In the genomic region with DNA sequence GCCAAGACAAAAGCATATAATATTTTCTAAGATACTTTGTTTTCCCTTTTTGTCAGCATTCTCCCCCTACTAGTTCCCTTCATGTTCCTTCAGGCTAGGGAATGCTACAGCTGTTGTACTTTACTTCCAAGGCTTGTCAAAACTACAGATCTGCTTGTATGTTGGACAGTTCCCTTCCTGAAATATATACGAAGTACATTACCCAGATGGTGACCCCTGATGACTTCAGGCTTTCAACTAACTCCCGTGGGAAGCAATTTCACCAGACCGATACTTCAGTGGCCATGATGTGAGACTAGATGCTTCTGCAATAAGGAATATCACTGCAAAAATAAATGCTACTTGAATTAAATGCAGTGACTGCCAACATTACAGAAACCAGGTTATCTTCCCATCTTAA, we compare ENCODE assay signal across 22 cellular contexts.
"Had no signal": no experiment of that assay in that cellular context is flagged by ENCODE, and none has a peak within 500 bp of the region (broad histone marks: within the 10 kb centered on the region; RNA-seq: fewer than 3 reads in every experiment).

No MANE protein-coding gene starts in this region.

- H3K9me3 ChIP-seq: esophagus squamous epithelium, gastroesophageal sphincter, mucosa of descending colon, right atrium auricular region, sigmoid colon, testis, tibial nerve, upper lobe of right lung, vagina had no signal

- H3K4me1 ChIP-seq: esophagus squamous epithelium, gastroesophageal sphincter, right atrium auricular region, sigmoid colon, testis, tibial nerve, upper lobe of right lung, vagina had no signal

- H3K36me3 Mint-ChIP-seq: naive thymus-derived CD8-positive, alpha-beta T cell; stimulated activated effector memory CD8-positive, alpha-beta T cell treated with anti-CD3 and anti-CD28 coated beads, Interleukin-12 subunit alpha, Interleukin-12 subunit beta, amount 100 ng/mL, for 72 hours had no signal

- H3K4me3 Mint-ChIP-seq: dendritic cell treated with granulocyte-macrophage colony-stimulating factor and Interleukin-4, amounts not matched to agents 40 ng/mL and 50 ng/mL, for 4 days; naive thymus-derived CD8-positive, alpha-beta T cell; neural crest cell; stimulated activated effector memory CD8-positive, alpha-beta T cell treated with anti-CD3 and anti-CD28 coated beads, Interleukin-12 subunit alpha, Interleukin-12 subunit beta, amount 100 ng/mL, for 72 hours; stimulated activated naive CD8-positive, alpha-beta T cell treated with anti-CD3 and anti-CD28 coated beads, Interleukin-15, amount 100 ng/mL, for 72 hours had no signal

- DNase-seq: esophagus squamous epithelium; foreskin fibroblast; head of caudate nucleus; left colon; mucosa of descending colon; naive thymus-derived CD8-positive, alpha-beta T cell; posterior cingulate gyrus; sigmoid colon; stimulated activated CD4-positive, alpha-beta T cell treated with anti-CD3 and anti-CD28 coated beads, Interleukin-12 subunit alpha, Interleukin-12 subunit beta, amount 100 ng/mL, for 4 hours; stimulated activated CD8-positive, alpha-beta memory T cell treated with anti-CD3 and anti-CD28 coated beads, Interleukin-4, amount 100 ng/mL, for 48 hours; stimulated activated naive CD8-positive, alpha-beta T cell treated with anti-CD3 and anti-CD28 coated beads, Interleukin-15, amount 100 ng/mL, for 72 hours; testis; upper lobe of right lung had no signal

- H3K27ac ChIP-seq: esophagus squamous epithelium, gastroesophageal sphincter, hepatocyte, right atrium auricular region, sigmoid colon, skin epidermis, testis, tibial nerve, upper lobe of right lung, vagina had no signal

- H3K27me3 ChIP-seq: esophagus squamous epithelium, gastroesophageal sphincter, hepatocyte, right atrium auricular region, sigmoid colon, testis, tibial nerve, upper lobe of right lung, vagina had no signal

- H3K9me3 Mint-ChIP-seq: stimulated activated effector memory CD8-positive, alpha-beta T cell treated with anti-CD3 and anti-CD28 coated beads, Interleukin-12 subunit alpha, Interleukin-12 subunit beta, amount 100 ng/mL, for 72 hours; stimulated activated naive CD8-positive, alpha-beta T cell treated with anti-CD3 and anti-CD28 coated beads, Interleukin-15, amount 100 ng/mL, for 72 hours had no signal

- H2AFZ ChIP-seq: hepatocyte had no signal

- ATAC-seq: gastroesophageal sphincter; left colon; mucosa of descending colon; naive thymus-derived CD8-positive, alpha-beta T cell; stimulated activated effector memory CD8-positive, alpha-beta T cell treated with anti-CD3 and anti-CD28 coated beads, Interleukin-12 subunit alpha, Interleukin-12 subunit beta, amount 100 ng/mL, for 72 hours; stimulated activated naive CD8-positive, alpha-beta T cell treated with anti-CD3 and anti-CD28 coated beads, Interleukin-15, amount 100 ng/mL, for 72 hours; upper lobe of right lung had no signal

- H3K4me3 ChIP-seq: esophagus squamous epithelium, gastroesophageal sphincter, hepatocyte, mucosa of descending colon, right atrium auricular region, sigmoid colon, skin epidermis, testis, tibial nerve, upper lobe of right lung, vagina had no signal

- H3K4me1 Mint-ChIP-seq: naive thymus-derived CD8-positive, alpha-beta T cell; stimulated activated effector memory CD8-positive, alpha-beta T cell treated with anti-CD3 and anti-CD28 coated beads, Interleukin-12 subunit alpha, Interleukin-12 subunit beta, amount 100 ng/mL, for 72 hours; stimulated activated naive CD8-positive, alpha-beta T cell treated with anti-CD3 and anti-CD28 coated beads, Interleukin-15, amount 100 ng/mL, for 72 hours had no signal

- H3K79me2 ChIP-seq: hepatocyte had no signal

- H3K36me3 ChIP-seq: esophagus squamous epithelium, gastroesophageal sphincter, right atrium auricular region, sigmoid colon, tibial nerve, upper lobe of right lung, vagina had no signal

- H3K27ac Mint-ChIP-seq: dendritic cell treated with granulocyte-macrophage colony-stimulating factor and Interleukin-4, amounts not matched to agents 40 ng/mL and 50 ng/mL, for 4 days; naive thymus-derived CD8-positive, alpha-beta T cell; stimulated activated effector memory CD8-positive, alpha-beta T cell treated with anti-CD3 and anti-CD28 coated beads, Interleukin-12 subunit alpha, Interleukin-12 subunit beta, amount 100 ng/mL, for 72 hours; stimulated activated naive CD8-positive, alpha-beta T cell treated with anti-CD3 and anti-CD28 coated beads, Interleukin-15, amount 100 ng/mL, for 72 hours had no signal

- H3K4me2 ChIP-seq: hepatocyte had no signal

- H3K27me3 Mint-ChIP-seq: dendritic cell treated with granulocyte-macrophage colony-stimulating factor and Interleukin-4, amounts not matched to agents 40 ng/mL and 50 ng/mL, for 4 days; naive thymus-derived CD8-positive, alpha-beta T cell; stimulated activated naive CD8-positive, alpha-beta T cell treated with anti-CD3 and anti-CD28 coated beads, Interleukin-15, amount 100 ng/mL, for 72 hours had no signal
